In the genomic region with DNA sequence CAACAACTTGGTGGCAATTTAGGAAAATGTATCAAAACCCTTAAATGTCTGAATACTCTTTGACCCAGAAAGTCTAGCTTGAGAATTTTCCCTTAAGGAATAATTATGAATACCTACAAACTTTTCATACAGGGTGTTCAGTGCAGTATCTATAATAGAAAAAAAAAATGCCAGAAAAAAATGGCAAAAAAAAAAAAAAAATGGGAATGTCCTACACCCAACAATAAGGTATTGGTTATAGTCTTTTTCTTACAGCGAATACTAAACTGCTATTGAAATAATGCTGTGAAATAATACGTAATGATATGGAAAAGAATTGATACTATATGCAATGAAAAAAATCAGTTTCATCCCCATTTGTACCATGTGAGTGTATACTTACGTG, we compare ENCODE assay signal across 11 cellular contexts. TPM values are rescaled to one million over a fixed set of nuclear protein-coding genes. Genes with fewer than 3 reads are reported as not detected.
DNase-seq lines count a peak whose midpoint lies in the region; ATAC-seq, FAIRE-seq and TF ChIP-seq lines count a peak whose summit lies in the region.
"Had no signal": no experiment of that assay in that cellular context is flagged by ENCODE, and none has a peak within 500 bp of the region (broad histone marks: within the 10 kb centered on the region; RNA-seq: fewer than 3 reads in every experiment).

No MANE protein-coding gene starts in this region.

- peaks cover 21% of the 10 kb centered on the region for H3K4me1 Mint-ChIP-seq in activated naive CD4-positive, alpha-beta T cell treated with anti-CD3 and anti-CD28 coated beads for 36 hours (ENCODE audit: low read depth)
- peaks cover 19% of the 10 kb centered on the region for H3K4me1 Mint-ChIP-seq in activated naive CD8-positive, alpha-beta T cell treated with anti-CD3 and anti-CD28 coated beads, Interleukin-2, amount 50 U/mL, for 24 hours

- TF ChIP-seq CTCF in keratinocyte (optimal IDR thresholded peaks at IDR 0.05 in 1 of 3, IDR thresholded peaks at IDR 0.05 in 1 of 3, conservative IDR thresholded peaks at IDR 0.05 in 1 of 3; ENCODE audit: extremely low read depth in 1 of 3, insufficient read depth in 2 of 3, low read length in 3 of 3) (no peak), tibial artery (IDR thresholded peaks at IDR 0.05) (no peak)

- peak overlapping the region; percentile 93 for H3K4me2 ChIP-seq in keratinocyte (ENCODE audit: control insufficient read depth, extremely low read depth, insufficient read depth, low read depth, low read length)

- H3K27me3 ChIP-seq in keratinocyte (ENCODE audit: control insufficient read depth, extremely low read depth, insufficient read depth, low read length) (no peaks in the 10 kb centered on the region), tibial artery (no peaks in the 10 kb centered on the region)

- H2AFZ ChIP-seq in keratinocyte (ENCODE audit: control insufficient read depth, low read length), result peak overlapping the region; percentile 59

- no peaks in the 10 kb centered on the region for H4K20me1 ChIP-seq in keratinocyte (ENCODE audit: control insufficient read depth, extremely low read depth, insufficient read depth, low read length)

- H3K36me3 ChIP-seq in keratinocyte (ENCODE audit: control insufficient read depth in 2 of 2, extremely low read depth in 1 of 2, insufficient read depth in 2 of 2, low read length in 2 of 2) (no peaks in the 10 kb centered on the region), tibial artery (no peaks in the 10 kb centered on the region)

- DNase-seq in activated naive CD4-positive, alpha-beta T cell treated with anti-CD3 and anti-CD28 coated beads for 36 hours, result no peak
- no peak for DNase-seq in activated naive CD4-positive, alpha-beta T cell treated with anti-CD3 and anti-CD28 coated beads, Interleukin-2, amount 50 U/mL, for 72 hours (ENCODE audit: low spot score in 2 of 2)
- DNase-seq in activated naive CD8-positive, alpha-beta T cell treated with anti-CD3 and anti-CD28 coated beads, Interleukin-2, amount 50 U/mL, for 24 hours, result no peak
- DNase-seq in keratinocyte (ENCODE audit: low read depth, low spot score) (no peak), tibial artery (no peak), NCI-H524 (lab: John Stamatoyannopoulos, UW) (no peak), NCI-H2029 treated with DMSO at 0.1 percent for 48 hours (lab: John Stamatoyannopoulos, UW) (no peak), GDM1 (lab: John Stamatoyannopoulos, UW) (no peak)
- DNase-seq: cortex of kidney had no signal

- H3K9me3 Mint-ChIP-seq in activated naive CD4-positive, alpha-beta T cell treated with anti-CD3 and anti-CD28 coated beads for 36 hours, result no peaks in the 10 kb centered on the region
- H3K9me3 Mint-ChIP-seq in activated naive CD4-positive, alpha-beta T cell treated with anti-CD3 and anti-CD28 coated beads, Interleukin-2, amount 50 U/mL, for 72 hours, result no peaks in the 10 kb centered on the region
- H3K9me3 Mint-ChIP-seq in activated naive CD8-positive, alpha-beta T cell treated with anti-CD3 and anti-CD28 coated beads, Interleukin-2, amount 50 U/mL, for 24 hours, result no peaks in the 10 kb centered on the region

- intact Hi-C loops in activated naive CD4-positive, alpha-beta T cell treated with anti-CD3 and anti-CD28 coated beads for 36 hours (cut with micrococcal nuclease), result loop anchor here (1.0 to 5.0 kb wide), 4 partner anchors 43 to 859 kb away; a partner anchor contains a TSS
- intact Hi-C loops in tibial artery (cut with DNase I; ENCODE audit: low total_unique reads), result no loop called here

- H3K9me3 ChIP-seq in keratinocyte (ENCODE audit: control insufficient read depth, low read depth, low read length) (no peaks in the 10 kb centered on the region), tibial artery (no peaks in the 10 kb centered on the region)

- FAIRE-seq in keratinocyte (lab: Jason Lieb, UNC), result no peak
- FAIRE-seq: small intestine had no signal

- H3K27me3 Mint-ChIP-seq in activated naive CD4-positive, alpha-beta T cell treated with anti-CD3 and anti-CD28 coated beads for 36 hours (ENCODE audit: low read depth), result no peaks in the 10 kb centered on the region
- H3K27me3 Mint-ChIP-seq in activated naive CD8-positive, alpha-beta T cell treated with anti-CD3 and anti-CD28 coated beads, Interleukin-2, amount 50 U/mL, for 24 hours, result peaks cover 2% of the 10 kb centered on the region

- H3K79me2 ChIP-seq in keratinocyte (ENCODE audit: control insufficient read depth, insufficient read depth, low read length), result no peaks in the 10 kb centered on the region

- peak overlapping the region; percentile 36 for H3K4me3 Mint-ChIP-seq in activated naive CD4-positive, alpha-beta T cell treated with anti-CD3 and anti-CD28 coated beads for 36 hours
- peak overlapping the region; percentile 49 for H3K4me3 Mint-ChIP-seq in activated naive CD8-positive, alpha-beta T cell treated with anti-CD3 and anti-CD28 coated beads, Interleukin-2, amount 50 U/mL, for 24 hours

- H3K27ac ChIP-seq in keratinocyte (ENCODE audit: control insufficient read depth, insufficient read depth, low read length), result no peak overlapping the region
- no peak overlapping the region for H3K27ac ChIP-seq in tibial artery
- H3K27ac ChIP-seq: BLaER1 had no signal

- H3K4me1 ChIP-seq in keratinocyte (ENCODE audit: control insufficient read depth, extremely low read depth, insufficient read depth, low read length) (no peaks in the 10 kb centered on the region), tibial artery (peaks cover 0 to 9% (median 4%) of the 10 kb centered on the region in 4 donors)
- H3K4me1 ChIP-seq: BLaER1 had no signal

- H3K36me3 Mint-ChIP-seq in activated naive CD4-positive, alpha-beta T cell treated with anti-CD3 and anti-CD28 coated beads for 36 hours (ENCODE audit: low read depth), result no peaks in the 10 kb centered on the region
- peaks cover 0 to 6% of the 10 kb centered on the region in 2 donors for H3K36me3 Mint-ChIP-seq in activated naive CD4-positive, alpha-beta T cell treated with anti-CD3 and anti-CD28 coated beads, Interleukin-2, amount 50 U/mL, for 72 hours
- peaks cover 1% of the 10 kb centered on the region for H3K36me3 Mint-ChIP-seq in activated naive CD8-positive, alpha-beta T cell treated with anti-CD3 and anti-CD28 coated beads, Interleukin-2, amount 50 U/mL, for 24 hours (ENCODE audit: low read depth)

- ATAC-seq in activated naive CD4-positive, alpha-beta T cell treated with anti-CD3 and anti-CD28 coated beads, Interleukin-2, amount 50 U/mL, for 72 hours, result no peak
- ATAC-seq in activated naive CD8-positive, alpha-beta T cell treated with anti-CD3 and anti-CD28 coated beads, Interleukin-2, amount 50 U/mL, for 24 hours, result no peak

- CTCF ChIA-PET in activated naive CD4-positive, alpha-beta T cell treated with anti-CD3 and anti-CD28 coated beads for 36 hours (lab: Charles Lee), result interaction anchor here (0.7 to 1.6 kb wide), 38 partner anchors 8 to 276 kb away, joined by 3 to 14 read pairs (median 4); a partner anchor contains a TSS

- H3K27ac Mint-ChIP-seq in activated naive CD4-positive, alpha-beta T cell treated with anti-CD3 and anti-CD28 coated beads for 36 hours, result no peak overlapping the region
- H3K27ac Mint-ChIP-seq in activated naive CD4-positive, alpha-beta T cell treated with anti-CD3 and anti-CD28 coated beads, Interleukin-2, amount 50 U/mL, for 72 hours, result no peak overlapping the region
- H3K27ac Mint-ChIP-seq in activated naive CD8-positive, alpha-beta T cell treated with anti-CD3 and anti-CD28 coated beads, Interleukin-2, amount 50 U/mL, for 24 hours, result no peak overlapping the region

- dilution Hi-C loops in keratinocyte (cut with MboI; ENCODE audit: extremely low pct_ligation_motif_present, low sequenced_read_pairs), result no loop called here

- H3K9me1 ChIP-seq in keratinocyte (ENCODE audit: control insufficient read depth, extremely low read depth, insufficient read depth, low read length), result peaks cover 2% of the 10 kb centered on the region

- H3K9ac ChIP-seq in keratinocyte (ENCODE audit: control insufficient read depth, extremely low read depth, insufficient read depth, low read length), result peak overlapping the region; percentile 53
- H3K9ac ChIP-seq: BLaER1 had no signal

- H3K4me3 ChIP-seq in keratinocyte (ENCODE audit: control insufficient read depth in 2 of 3, extremely low read depth in 1 of 3, insufficient read depth in 2 of 3, low read depth in 1 of 3, low read length in 3 of 3), result peak overlapping the region; percentile 29 to 60 (median 56)
- peak overlapping the region; percentile 31 to 32 for H3K4me3 ChIP-seq in tibial artery

RNA-seq across cellular contexts. Expression of a gene that starts 44.3 kb away (rescaled TPM):
- total RNA-seq in activated naive CD4-positive, alpha-beta T cell treated with anti-CD3 and anti-CD28 coated beads for 36 hours, result 10 to 100 TPM; 18.2 to 19.5 TPM
- total RNA-seq in activated naive CD4-positive, alpha-beta T cell treated with anti-CD3 and anti-CD28 coated beads, Interleukin-2, amount 50 U/mL, for 72 hours, result 10 to 100 TPM; 26.4 to 33.5 TPM
- 11.4 to 18.0 TPM (median 13.5 TPM) in 3 replicates for polyA plus RNA-seq in keratinocyte
- 22.9 TPM for polyA plus RNA-seq in keratinocyte (2011; ENCODE audit: low read depth)
- polyA plus RNA-seq in keratinocyte (2011; cell fraction: cytosol; rRNA removed), result 5.9 and 14.7 TPM in 2 replicates
- polyA plus RNA-seq in keratinocyte (2011; cell fraction: nucleus; rRNA removed), result 25.7 and 29.0 TPM in 2 replicates
- 11.3 and 18.4 TPM in 2 replicates for polyA plus RNA-seq in keratinocyte (2012; ENCODE audit: low replicate concordance)
- 6.2 to 24.0 TPM (median 17.1 TPM) in 3 replicates for polyA minus RNA-seq in keratinocyte
- 17.5 TPM for polyA minus RNA-seq in keratinocyte (2011; cell fraction: cytosol; rRNA and poly(A)+ RNA removed)
- 25.4 and 55.6 TPM in 2 replicates for polyA minus RNA-seq in keratinocyte (2011; cell fraction: nucleus; rRNA and poly(A)+ RNA removed)
